Comparison of ENCODE assay signal across 8 cellular contexts in the genomic region with DNA sequence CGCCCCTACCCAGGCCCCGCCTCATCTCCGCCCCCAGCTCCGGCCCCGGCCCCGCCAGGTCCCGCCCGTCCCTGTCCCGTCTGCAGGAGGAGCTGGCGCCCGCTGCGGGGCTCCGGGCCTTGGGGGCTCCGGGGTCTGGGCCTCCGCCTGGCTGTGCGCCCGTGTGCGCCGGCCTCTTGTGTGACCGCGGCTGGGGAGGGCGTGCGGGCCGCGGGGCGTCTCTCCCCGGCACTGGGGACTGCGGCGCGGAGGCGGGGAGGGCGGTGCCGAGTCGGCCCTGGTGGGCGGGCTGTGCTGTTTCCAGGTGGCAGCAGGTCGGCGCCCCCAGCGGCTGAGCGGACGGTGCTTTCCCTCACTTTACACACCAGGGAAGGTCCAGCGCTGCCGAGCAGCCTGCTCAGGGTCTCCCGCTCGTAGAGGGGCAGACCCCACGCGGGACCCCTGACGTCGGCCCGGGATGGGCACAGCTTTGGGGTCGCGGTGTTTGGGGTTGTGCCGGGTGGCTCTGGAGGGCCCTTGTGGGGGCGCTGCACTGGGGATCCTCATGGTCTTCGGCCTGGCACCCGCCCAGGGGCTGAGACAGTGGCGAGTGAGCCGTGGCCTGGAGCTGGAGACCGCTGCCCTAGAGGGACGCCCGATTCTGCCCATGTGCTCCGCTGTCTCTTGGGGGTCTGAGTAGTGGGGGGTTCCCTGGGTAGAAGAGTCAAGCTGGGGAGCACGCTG. TPM values are rescaled to one million over a fixed set of nuclear protein-coding genes. Genes with fewer than 3 reads are reported as not detected.
A peak's percentile ranks its signal among the peaks of the same experiment; 100 is the strongest.
DNase-seq lines count a peak whose midpoint lies in the region; ATAC-seq and TF ChIP-seq lines count a peak whose summit lies in the region.

No MANE protein-coding gene starts in this region.

- H3K36me3 ChIP-seq in HUES48 (ENCODE audit: control insufficient read depth, insufficient read depth, low read length): peaks cover 31% of the 10 kb centered on the region
- peaks cover 40% of the 10 kb centered on the region for H3K36me3 ChIP-seq in OCI-LY7 (ENCODE audit: insufficient read depth, low read length)
- peaks cover 0 to 36% (median 11%) of the 10 kb centered on the region in 3 donors for H3K36me3 ChIP-seq in esophagus squamous epithelium

- peaks cover 6 to 30% (median 20%) of the 10 kb centered on the region in 3 donors for H3K36me3 Mint-ChIP-seq in naive thymus-derived CD8-positive, alpha-beta T cell

- no CpG with 5 or more reads among the region's 62 CpGs for WGBS in esophagus squamous epithelium, 2 donors

- POLR2A ChIA-PET in OCI-LY7 (lab: Charles Lee): interaction anchor here (0.6 to 6.7 kb wide), 3 partner anchors 15 to 307 kb away, joined by 3 to 46 read pairs (median 5); a partner anchor contains a TSS
- POLR2A ChIA-PET in naive thymus-derived CD8-positive, alpha-beta T cell (lab: Charles Lee): interaction anchor here (0.6 to 7.1 kb wide), 15 partner anchors 11 to 1141 kb away, joined by 3 to 116 read pairs (median 6); a partner anchor contains a TSS

- no TSS peak for BruUV-seq in OCI-LY7 (replicated peaks; lab: Mats Ljungman, UMichigan)

- H2AFZ ChIP-seq in OCI-LY7 (ENCODE audit: low read length): no peak overlapping the region

- H3K27ac Mint-ChIP-seq in naive thymus-derived CD8-positive, alpha-beta T cell: peak overlapping the region; percentile 66 to 93 (median 88)

- peaks cover 15 to 34% (median 26%) of the 10 kb centered on the region in 4 donors for H3K4me1 Mint-ChIP-seq in naive thymus-derived CD8-positive, alpha-beta T cell

- no peaks in the 10 kb centered on the region for H3K9me2 ChIP-seq in OCI-LY7 (ENCODE audit: insufficient read depth, low read length)

- CTCF ChIA-PET in OCI-LY7 (lab: Charles Lee; ENCODE audit: unreplicated experiment): interaction anchor here (0.6 to 1.2 kb wide), 5 partner anchors 9 to 176 kb away, joined by 3 to 15 read pairs (median 6); no protein-coding TSS in a partner anchor

- H3K4me1 ChIP-seq in HUES48 (ENCODE audit: control insufficient read depth, insufficient read depth, low read length) (peaks cover 6% of the 10 kb centered on the region; the same call in 1 of the 2 replicates), OCI-LY7 (ENCODE audit: insufficient read depth, low read length, poor library complexity, severe bottlenecking) (peaks cover 23% of the 10 kb centered on the region), esophagus squamous epithelium (peaks cover 11 to 32% (median 17%) of the 10 kb centered on the region in 3 donors)

- peak overlapping the region; percentile 76 to 92 (median 84) for H3K4me3 Mint-ChIP-seq in naive thymus-derived CD8-positive, alpha-beta T cell

- H3K9me3 ChIP-seq in HUES48 (ENCODE audit: control insufficient read depth, insufficient read depth, low read length): no peaks in the 10 kb centered on the region
- H3K9me3 ChIP-seq in OCI-LY7 (ENCODE audit: low read length): peaks cover 12% of the 10 kb centered on the region
- no peaks in the 10 kb centered on the region for H3K9me3 ChIP-seq in esophagus squamous epithelium

- intact Hi-C loops in OCI-LY7 (cut with micrococcal nuclease; ENCODE audit: unreplicated experiment): loop anchor here (1.0 to 5.0 kb wide), 3 partner anchors 32 to 1140 kb away; a partner anchor contains a TSS
- intact Hi-C loops in esophagus squamous epithelium (cut with DNase I): no loop called here

- peak; percentile 78 for TF ChIP-seq CTCF in OCI-LY7 (conservative IDR thresholded peaks at IDR 0.05; ENCODE audit: low read length)
- peak in 4 of 6 experiments; percentile 23 to 49 (median 34) for TF ChIP-seq CTCF in esophagus squamous epithelium (IDR thresholded peaks at IDR 0.05)

- peaks cover 5% of the 10 kb centered on the region; the same call in 1 of the 2 replicates for H4K20me1 ChIP-seq in OCI-LY7 (ENCODE audit: insufficient read depth, low read length)

- H3K9me3 Mint-ChIP-seq in naive thymus-derived CD8-positive, alpha-beta T cell: no peaks in the 10 kb centered on the region

- peak; percentile 42 for DNase-seq in DMS114 treated with DMSO at 0.1 percent for 48 hours (lab: John Stamatoyannopoulos, UW; ENCODE audit: unreplicated experiment)
- peak; percentile 90 for DNase-seq in OCI-LY7 (ENCODE audit: low spot score)
- DNase-seq in activated T-cell treated with anti-CD3 and anti-CD28 coated beads, Interleukin-2, amount 50 U/mL, for 1 hour: peak; percentile 94
- peak; percentile 75 for DNase-seq in esophagus squamous epithelium (lab: John Stamatoyannopoulos, UW)
- DNase-seq in naive thymus-derived CD8-positive, alpha-beta T cell: peak; percentile 81 to 96 (median 90)
- DNase-seq in stimulated activated naive CD4-positive, alpha-beta T cell (lab: John Stamatoyannopoulos, UW): peak; percentile 77 to 97 (median 86)

- H3K4me3 ChIP-seq in HUES48 (ENCODE audit: low read depth, low read length) (peak overlapping the region; percentile 68), OCI-LY7 (ENCODE audit: low read depth, low read length, poor library complexity, severe bottlenecking) (peak overlapping the region; percentile 94), esophagus squamous epithelium (peak overlapping the region; percentile 76 to 98 (median 94))

- H3K27me3 Mint-ChIP-seq in naive thymus-derived CD8-positive, alpha-beta T cell: no peaks in the 10 kb centered on the region

- H3K4me2 ChIP-seq in OCI-LY7 (ENCODE audit: low read length): peak overlapping the region; percentile 99

- H3K27me3 ChIP-seq in HUES48 (ENCODE audit: control insufficient read depth, insufficient read depth, low read length) (no peaks in the 10 kb centered on the region), esophagus squamous epithelium (no peaks in the 10 kb centered on the region)

- no peak for TF ChIP-seq POLR2A in esophagus squamous epithelium (IDR thresholded peaks at IDR 0.05)

- peaks cover 20% of the 10 kb centered on the region for H3K79me2 ChIP-seq in OCI-LY7 (ENCODE audit: insufficient read depth, low read depth, low read length)

- peak overlapping the region; percentile 78 for H3K27ac ChIP-seq in HUES48 (ENCODE audit: low read depth, low read length)
- peak overlapping the region; percentile 32 for H3K27ac ChIP-seq in OCI-LY7 (ENCODE audit: low read depth, low read length, poor library complexity, severe bottlenecking)
- peak overlapping the region; percentile 77 to 99 (median 95) for H3K27ac ChIP-seq in esophagus squamous epithelium

- H3K9ac ChIP-seq in HUES48 (ENCODE audit: low read depth, low read length): peak overlapping the region; percentile 30; the same call in 1 of the 2 replicates

- peak; percentile 69 for ATAC-seq in GM21447 (IDR thresholded peaks at IDR 0.05; ENCODE audit: unreplicated experiment)
- peak; percentile 73 to 75 for ATAC-seq in naive thymus-derived CD8-positive, alpha-beta T cell

RNA-seq across cellular contexts. Expression of a gene that starts 0.7 kb away (rescaled TPM):
- 73.7 and 90.9 TPM in 2 replicates for total RNA-seq in OCI-LY7 (2014; rRNA removed; shearing (Covaris generic))
- 65.4 and 69.1 TPM in 2 replicates for total RNA-seq in OCI-LY7 (2022)
- total RNA-seq in esophagus squamous epithelium: 10 to 100 TPM; 10.4 to 39.3 (median 18.8) TPM
- total RNA-seq in naive thymus-derived CD8-positive, alpha-beta T cell: 10 to 100 TPM; 73.1 to 80.8 TPM
- polyA plus RNA-seq in naive thymus-derived CD8-positive, alpha-beta T cell: 10 to 100 TPM; 16.4 to 23.5 (median 17.4) TPM

RNA-seq across cellular contexts. Expression of a gene that starts 16.0 kb away (rescaled TPM):
- total RNA-seq in OCI-LY7 (2014; rRNA removed; shearing (Covaris generic)): 104 and 118 TPM in 2 replicates
- total RNA-seq in OCI-LY7 (2022) (127 and 129 TPM in 2 replicates), esophagus squamous epithelium (10 to 100 TPM; 14.6 to 40.3 (median 21.9) TPM)
- 10 to 100 TPM; 19.8 to 21.2 TPM for total RNA-seq in naive thymus-derived CD8-positive, alpha-beta T cell
- polyA plus RNA-seq in naive thymus-derived CD8-positive, alpha-beta T cell: 10 to 100 TPM; 36.3 to 40.7 (median 38.6) TPM

RNA-seq across cellular contexts. Expression of a gene that starts 31.9 kb away (rescaled TPM):
- total RNA-seq in OCI-LY7 (2014; rRNA removed; shearing (Covaris generic)): 19.4 and 23.2 TPM in 2 replicates
- total RNA-seq in OCI-LY7 (2022) (54.7 and 68.1 TPM in 2 replicates), esophagus squamous epithelium (10 to 100 TPM; 16.9 to 33.4 (median 23.6) TPM)
- total RNA-seq in naive thymus-derived CD8-positive, alpha-beta T cell: 10 to 100 TPM; 47.6 to 51.6 TPM
- polyA plus RNA-seq in naive thymus-derived CD8-positive, alpha-beta T cell: 1 to 10 TPM; 1.5 to 6.8 (median 2.7) TPM

Comparison
In these comparisons a context has a peak if more than half of its experiments do, and no peak if none do; other contexts are left out.
1. Peak in every context shown above with its lines: DNase-seq, ATAC-seq, H3K4me3 ChIP-seq and H3K27ac ChIP-seq.
2. DNase-seq: peak in every context shown above with its lines; median percentile 94 in activated T-cell treated with anti-CD3 and anti-CD28 coated beads, Interleukin-2, amount 50 U/mL, for 1 hour; 90 in OCI-LY7; 90 in naive thymus-derived CD8-positive, alpha-beta T cell; 86 in stimulated activated naive CD4-positive, alpha-beta T cell; 75 in esophagus squamous epithelium; 42 in DMS114 treated with DMSO at 0.1 percent for 48 hours.
3. H3K27ac ChIP-seq: peak in every context shown above with its lines; median percentile 95 in esophagus squamous epithelium; 78 in HUES48; 32 in OCI-LY7.